ENCODE assay signal across 9 cellular contexts in the genomic region with DNA sequence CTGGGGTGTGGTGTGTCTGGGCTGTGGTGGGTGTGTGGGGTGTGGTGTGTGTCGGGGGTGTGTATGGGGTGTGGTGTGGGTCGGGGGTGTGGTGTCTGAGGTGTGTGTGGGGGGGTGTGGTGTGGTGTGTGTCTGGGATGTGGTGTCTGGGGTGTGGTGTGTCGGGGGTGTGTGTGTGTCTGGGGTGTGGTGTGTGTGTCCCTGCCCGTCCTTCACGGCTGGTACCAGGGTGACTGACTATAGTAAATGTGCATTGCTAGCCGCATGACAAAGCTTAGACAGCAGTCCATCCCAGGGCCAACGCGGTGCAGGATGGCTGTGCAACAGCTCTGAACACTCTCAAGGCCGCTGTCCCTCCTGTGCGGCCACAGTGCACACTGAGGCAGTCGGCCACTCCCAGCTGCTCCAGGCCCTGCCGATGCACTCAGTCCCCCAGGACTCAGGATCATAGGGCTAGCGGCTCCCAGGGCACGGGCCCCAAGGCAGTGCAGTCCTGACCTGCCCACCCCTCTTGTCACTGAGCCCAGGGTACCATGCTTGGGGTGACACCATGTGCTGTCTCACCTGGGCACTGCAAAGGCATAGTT. TPM values are rescaled to one million over a fixed set of nuclear protein-coding genes. Genes with fewer than 3 reads are reported as not detected.
A peak's percentile ranks its signal among the peaks of the same experiment; 100 is the strongest.
DNase-seq lines count a peak whose midpoint lies in the region; ATAC-seq and TF ChIP-seq lines count a peak whose summit lies in the region.
"Had no signal": no experiment of that assay in that cellular context is flagged by ENCODE, and none has a peak within 500 bp of the region (broad histone marks: within the 10 kb centered on the region; RNA-seq: fewer than 3 reads in every experiment).

No MANE protein-coding gene starts in this region.

- H3K9ac ChIP-seq in neural progenitor cell: no peak overlapping the region

- no peaks in the 10 kb centered on the region; the same call in 2 of the 3 replicates for H3K9me3 Mint-ChIP-seq in GM23338
- no peaks in the 10 kb centered on the region for H3K9me3 Mint-ChIP-seq in activated T-cell treated with anti-CD3 and anti-CD28 coated beads, Interleukin-2, amount 50 U/mL, for 72 hours
- no peaks in the 10 kb centered on the region for H3K9me3 Mint-ChIP-seq in neural progenitor cell

- H3K36me3 Mint-ChIP-seq in GM23338 (ENCODE audit: low read depth) (peaks cover 9% of the 10 kb centered on the region), neural progenitor cell (no peaks in the 10 kb centered on the region)
- H3K36me3 Mint-ChIP-seq in activated T-cell treated with anti-CD3 and anti-CD28 coated beads, Interleukin-2, amount 50 U/mL, for 72 hours (ENCODE audit: insufficient read depth in 2 of 2): peaks cover 2 to 6% of the 10 kb centered on the region in 2 donors

- no peaks in the 10 kb centered on the region for H3K9me2 ChIP-seq in GM23338 (ENCODE audit: insufficient read depth)

- H3K36me3 ChIP-seq in GM23338 (ENCODE audit: insufficient read depth) (peaks cover 1% of the 10 kb centered on the region; the same call in 1 of the 2 replicates), neural progenitor cell (no peaks in the 10 kb centered on the region), right atrium auricular region (no peaks in the 10 kb centered on the region)

- H3F3A ChIP-seq in GM23338 (replicated peaks; ENCODE audit: low read depth): no peaks in the 10 kb centered on the region
- H3F3A ChIP-seq in neural progenitor cell (ENCODE audit: low read depth): no peaks in the 10 kb centered on the region

- H3K27ac ChIP-seq in GM23338 (ENCODE audit: low read depth) (no peak overlapping the region), neural progenitor cell (no peak overlapping the region), right atrium auricular region (no peak overlapping the region)

- no peak overlapping the region for H3K27ac Mint-ChIP-seq in GM23338
- peak overlapping the region; percentile 56 for H3K27ac Mint-ChIP-seq in activated T-cell treated with anti-CD3 and anti-CD28 coated beads, Interleukin-2, amount 50 U/mL, for 72 hours
- H3K27ac Mint-ChIP-seq in neural progenitor cell: peak overlapping the region; percentile 21

- DNase-seq in GM23338 (ENCODE audit: low spot score): peak; percentile 22
- peak; percentile 35 for DNase-seq in RKO (ENCODE audit: low spot score)
- peak; percentile 17 to 43 for DNase-seq in activated T-cell treated with anti-CD3 and anti-CD28 coated beads, Interleukin-2, amount 50 U/mL, for 72 hours
- DNase-seq in neural progenitor cell (ENCODE audit: low spot score): peak; percentile 37
- DNase-seq in CD1c-positive myeloid dendritic cell (ENCODE audit: extremely low spot score): no peak
- no peak for DNase-seq in middle frontal gyrus (ENCODE audit: extremely low spot score, low spot score)
- no peak for DNase-seq in right atrium auricular region (ENCODE audit: low spot score)
- DNase-seq: kidney, retina had no signal

- H3K79me2 ChIP-seq in GM23338 (replicated peaks; ENCODE audit: insufficient read depth) (no peaks in the 10 kb centered on the region), neural progenitor cell (ENCODE audit: low read depth) (no peaks in the 10 kb centered on the region)

- peaks cover 2% of the 10 kb centered on the region for H3K27me3 Mint-ChIP-seq in GM23338 (ENCODE audit: insufficient read depth, low read depth, poor library complexity)
- H3K27me3 Mint-ChIP-seq in activated T-cell treated with anti-CD3 and anti-CD28 coated beads, Interleukin-2, amount 50 U/mL, for 72 hours (ENCODE audit: low read depth): no peaks in the 10 kb centered on the region
- H3K27me3 Mint-ChIP-seq in neural progenitor cell (ENCODE audit: insufficient read depth, low read depth): no peaks in the 10 kb centered on the region

- H3K27me3 ChIP-seq in GM23338 (ENCODE audit: insufficient read depth): no peaks in the 10 kb centered on the region
- no peaks in the 10 kb centered on the region for H3K27me3 ChIP-seq in neural progenitor cell
- no peaks in the 10 kb centered on the region for H3K27me3 ChIP-seq in right atrium auricular region

- no peak overlapping the region for H3K4me3 ChIP-seq in GM23338
- no peak overlapping the region for H3K4me3 ChIP-seq in neural progenitor cell
- H3K4me3 ChIP-seq in right atrium auricular region: no peak overlapping the region

- peaks cover 3% of the 10 kb centered on the region; the same call in 1 of the 2 replicates for H3K4me1 ChIP-seq in GM23338 (ENCODE audit: insufficient read depth)
- peaks cover 3% of the 10 kb centered on the region for H3K4me1 ChIP-seq in neural progenitor cell
- no peaks in the 10 kb centered on the region for H3K4me1 ChIP-seq in right atrium auricular region

- H3K4me3 Mint-ChIP-seq in GM23338: no peak overlapping the region
- no peak overlapping the region for H3K4me3 Mint-ChIP-seq in activated T-cell treated with anti-CD3 and anti-CD28 coated beads, Interleukin-2, amount 50 U/mL, for 72 hours
- H3K4me3 Mint-ChIP-seq in neural progenitor cell: no peak overlapping the region

- no peaks in the 10 kb centered on the region for H3K4me1 Mint-ChIP-seq in GM23338
- peaks cover 16% of the 10 kb centered on the region for H3K4me1 Mint-ChIP-seq in activated T-cell treated with anti-CD3 and anti-CD28 coated beads, Interleukin-2, amount 50 U/mL, for 72 hours (ENCODE audit: low read depth)
- H3K4me1 Mint-ChIP-seq in neural progenitor cell: peaks cover 15% of the 10 kb centered on the region

- peak; percentile 44 for ATAC-seq in GM23338
- peak; percentile 20 to 45 for ATAC-seq in activated T-cell treated with anti-CD3 and anti-CD28 coated beads, Interleukin-2, amount 50 U/mL, for 72 hours (replicated peaks in 1 of 2)

- H3K4me2 ChIP-seq in GM23338: no peak overlapping the region
- H3K4me2 ChIP-seq in neural progenitor cell: no peak overlapping the region

- H2AFZ ChIP-seq in GM23338 (no peak overlapping the region), neural progenitor cell (replicated peaks) (no peak overlapping the region)

- TF ChIP-seq CTCF in GM23338 (conservative IDR thresholded peaks at IDR 0.05; ENCODE audit: low read depth in 2 of 2) (no peak), neural progenitor cell (IDR thresholded peaks at IDR 0.05) (no peak), right atrium auricular region (IDR thresholded peaks at IDR 0.05) (no peak)

- H4K20me1 ChIP-seq in GM23338 (replicated peaks; ENCODE audit: insufficient read depth) (no peaks in the 10 kb centered on the region), neural progenitor cell (ENCODE audit: low read depth) (no peaks in the 10 kb centered on the region)

- no peaks in the 10 kb centered on the region for H3K9me3 ChIP-seq in neural progenitor cell (ENCODE audit: low read depth)
- no peaks in the 10 kb centered on the region for H3K9me3 ChIP-seq in right atrium auricular region

TF ChIP-seq in GM23338, 12 proteins besides CTCF, POLR2A, EP300 and RAD21 (continues in another document):
- TF ChIP-seq ZNF331 (CRISPR knock-in tag; IDR thresholded peaks at IDR 0.05; ENCODE audit: low read depth) (no peak), POLR2AphosphoS5 (IDR thresholded peaks at IDR 0.05; ENCODE audit: low read depth) (no peak), STAT1 (IDR thresholded peaks at IDR 0.05; ENCODE audit: unreplicated experiment) (no peak)
- TF ChIP-seq, protein P1, sequence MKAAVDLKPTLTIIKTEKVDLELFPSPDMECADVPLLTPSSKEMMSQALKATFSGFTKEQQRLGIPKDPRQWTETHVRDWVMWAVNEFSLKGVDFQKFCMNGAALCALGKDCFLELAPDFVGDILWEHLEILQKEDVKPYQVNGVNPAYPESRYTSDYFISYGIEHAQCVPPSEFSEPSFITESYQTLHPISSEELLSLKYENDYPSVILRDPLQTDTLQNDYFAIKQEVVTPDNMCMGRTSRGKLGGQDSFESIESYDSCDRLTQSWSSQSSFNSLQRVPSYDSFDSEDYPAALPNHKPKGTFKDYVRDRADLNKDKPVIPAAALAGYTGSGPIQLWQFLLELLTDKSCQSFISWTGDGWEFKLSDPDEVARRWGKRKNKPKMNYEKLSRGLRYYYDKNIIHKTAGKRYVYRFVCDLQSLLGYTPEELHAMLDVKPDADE (IDR thresholded peaks at IDR 0.05): no peak
- TF ChIP-seq, protein P2, sequence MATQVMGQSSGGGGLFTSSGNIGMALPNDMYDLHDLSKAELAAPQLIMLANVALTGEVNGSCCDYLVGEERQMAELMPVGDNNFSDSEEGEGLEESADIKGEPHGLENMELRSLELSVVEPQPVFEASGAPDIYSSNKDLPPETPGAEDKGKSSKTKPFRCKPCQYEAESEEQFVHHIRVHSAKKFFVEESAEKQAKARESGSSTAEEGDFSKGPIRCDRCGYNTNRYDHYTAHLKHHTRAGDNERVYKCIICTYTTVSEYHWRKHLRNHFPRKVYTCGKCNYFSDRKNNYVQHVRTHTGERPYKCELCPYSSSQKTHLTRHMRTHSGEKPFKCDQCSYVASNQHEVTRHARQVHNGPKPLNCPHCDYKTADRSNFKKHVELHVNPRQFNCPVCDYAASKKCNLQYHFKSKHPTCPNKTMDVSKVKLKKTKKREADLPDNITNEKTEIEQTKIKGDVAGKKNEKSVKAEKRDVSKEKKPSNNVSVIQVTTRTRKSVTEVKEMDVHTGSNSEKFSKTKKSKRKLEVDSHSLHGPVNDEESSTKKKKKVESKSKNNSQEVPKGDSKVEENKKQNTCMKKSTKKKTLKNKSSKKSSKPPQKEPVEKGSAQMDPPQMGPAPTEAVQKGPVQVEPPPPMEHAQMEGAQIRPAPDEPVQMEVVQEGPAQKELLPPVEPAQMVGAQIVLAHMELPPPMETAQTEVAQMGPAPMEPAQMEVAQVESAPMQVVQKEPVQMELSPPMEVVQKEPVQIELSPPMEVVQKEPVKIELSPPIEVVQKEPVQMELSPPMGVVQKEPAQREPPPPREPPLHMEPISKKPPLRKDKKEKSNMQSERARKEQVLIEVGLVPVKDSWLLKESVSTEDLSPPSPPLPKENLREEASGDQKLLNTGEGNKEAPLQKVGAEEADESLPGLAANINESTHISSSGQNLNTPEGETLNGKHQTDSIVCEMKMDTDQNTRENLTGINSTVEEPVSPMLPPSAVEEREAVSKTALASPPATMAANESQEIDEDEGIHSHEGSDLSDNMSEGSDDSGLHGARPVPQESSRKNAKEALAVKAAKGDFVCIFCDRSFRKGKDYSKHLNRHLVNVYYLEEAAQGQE (IDR thresholded peaks at IDR 0.05; ENCODE audit: unreplicated experiment): no peak

RNA-seq across cellular contexts. Expression of a gene that starts 54.0 kb away (rescaled TPM):
- 86.8 and 88.1 TPM in 2 replicates for total RNA-seq in GM23338 (2014; rRNA removed; shearing (Covaris generic))
- 71.3 and 77.7 TPM in 2 replicates for polyA plus RNA-seq in GM23338 (2016; fragmentation: Nextera tagmentation; extraction: Ambion mirVana)
- 10 to 100 TPM; 41.6 to 47.0 TPM for total RNA-seq in activated T-cell treated with anti-CD3 and anti-CD28 coated beads, Interleukin-2, amount 50 U/mL, for 72 hours
- total RNA-seq in neural progenitor cell (ENCODE audit: low replicate concordance) (90.0 and 118 TPM in 2 replicates), right atrium auricular region (10 to 100 TPM; 15.0 to 19.9 TPM)

Comparison
In these comparisons a context has a peak if more than half of its experiments do, and no peak if none do; other contexts are left out.
1. DNase-seq: peak in GM23338 (single experiment), RKO (single experiment), activated T-cell treated with anti-CD3 and anti-CD28 coated beads, Interleukin-2, amount 50 U/mL, for 72 hours (2 of 2) and neural progenitor cell (single experiment); none in CD1c-positive myeloid dendritic cell (single experiment), middle frontal gyrus (single experiment) and right atrium auricular region (single experiment).